8 cellular contexts compared by ENCODE assay signal in the genomic region with DNA sequence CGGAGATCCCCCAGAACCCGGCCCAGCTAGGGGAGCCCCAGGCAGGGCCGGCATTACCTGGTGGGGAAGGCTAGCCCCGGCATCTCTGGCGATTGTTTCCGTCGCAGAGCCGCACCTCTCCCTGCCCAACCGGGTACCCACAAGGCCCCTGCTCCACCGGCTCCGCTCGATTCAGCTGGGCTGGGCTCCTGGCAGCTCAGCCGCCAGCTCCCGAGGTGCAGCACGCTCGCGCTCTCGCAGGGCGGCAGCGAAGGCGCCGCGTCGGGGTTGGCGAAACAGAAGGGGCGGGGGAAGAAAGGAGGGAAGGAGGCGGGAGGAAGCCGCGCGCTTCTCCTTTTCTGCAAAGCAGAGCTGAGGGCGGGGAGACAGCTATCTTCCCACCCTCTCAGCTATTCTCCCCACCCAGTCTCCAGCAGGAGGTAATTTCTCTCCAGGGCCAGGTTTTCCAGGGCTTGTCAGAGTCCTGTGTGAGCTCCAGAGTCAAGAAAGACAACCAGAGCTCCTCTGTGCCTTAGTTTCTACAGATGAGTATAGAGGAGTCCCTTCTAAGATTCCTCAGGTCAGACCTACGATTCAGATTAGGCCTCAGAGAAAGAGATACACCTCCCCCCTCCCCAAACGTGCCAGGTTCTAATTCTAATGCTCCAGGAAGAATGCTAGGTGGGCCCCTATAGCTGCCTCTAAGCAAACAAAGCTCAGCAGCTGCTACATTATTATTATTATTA.
DNase-seq lines count a peak whose midpoint lies in the region; ATAC-seq and TF ChIP-seq lines count a peak whose summit lies in the region.

No MANE protein-coding gene starts in this region.

- peak overlapping the region; percentile 76 for H3K9ac ChIP-seq in mucosa of stomach (ENCODE audit: low read length)

- H3K27me3 ChIP-seq in mucosa of stomach (ENCODE audit: control insufficient read depth, insufficient read depth, low read length), result no peaks in the 10 kb centered on the region

- ATAC-seq in GM18868 (IDR thresholded peaks at IDR 0.05; ENCODE audit: unreplicated experiment) (peak; percentile 93), HG03103 (IDR thresholded peaks at IDR 0.05; ENCODE audit: low read depth, unreplicated experiment) (peak; percentile 87)

- in situ Hi-C loops in ACHN (cut with HindIII; ENCODE audit: low pct_ligation_motif_present, low pct_unique_long_range_greater_than_20kb, low sequenced_read_pairs), result no loop called here

- no peaks in the 10 kb centered on the region for H3K36me3 ChIP-seq in mucosa of stomach (ENCODE audit: control insufficient read depth, insufficient read depth, low read length)

- TF ChIP-seq POLR2A in erythroblast (IDR thresholded peaks at IDR 0.05; ENCODE audit: low read length), result peak; percentile 63

- no peaks in the 10 kb centered on the region for H3K9me3 ChIP-seq in mucosa of stomach (ENCODE audit: control insufficient read depth, low read length)

- DNase-seq in ACHN (peak; percentile 87), NOMO-1 (lab: John Stamatoyannopoulos, UW; ENCODE audit: unreplicated experiment in 2 of 2) (peak; percentile 89), activated T-cell treated with anti-CD3 and anti-CD28 coated beads for 4 hours (peak; percentile 67), erythroblast (lab: John Stamatoyannopoulos, UW) (peak; percentile 90 to 92)
- DNase-seq in stimulated activated CD8-positive, alpha-beta memory T cell treated with anti-CD3 and anti-CD28 coated beads, Interleukin-4, amount 100 ng/mL, for 4 hours (ENCODE audit: low read depth in 2 of 2, low spot score in 1 of 2), result peak; percentile 39 to 55

- peaks cover 22% of the 10 kb centered on the region for H3K4me1 ChIP-seq in mucosa of stomach (ENCODE audit: control insufficient read depth, insufficient read depth, low read length)

- peak overlapping the region; percentile 38 for H3K4me3 ChIP-seq in mucosa of stomach (ENCODE audit: low read length)

Comparison
In these comparisons a context has a peak if more than half of its experiments do, and no peak if none do; other contexts are left out.
1. Peak in every context shown above with its lines: DNase-seq, ATAC-seq and H3K4me3 ChIP-seq.